ENCODE assay signal across 22 cellular contexts in the genomic region with DNA sequence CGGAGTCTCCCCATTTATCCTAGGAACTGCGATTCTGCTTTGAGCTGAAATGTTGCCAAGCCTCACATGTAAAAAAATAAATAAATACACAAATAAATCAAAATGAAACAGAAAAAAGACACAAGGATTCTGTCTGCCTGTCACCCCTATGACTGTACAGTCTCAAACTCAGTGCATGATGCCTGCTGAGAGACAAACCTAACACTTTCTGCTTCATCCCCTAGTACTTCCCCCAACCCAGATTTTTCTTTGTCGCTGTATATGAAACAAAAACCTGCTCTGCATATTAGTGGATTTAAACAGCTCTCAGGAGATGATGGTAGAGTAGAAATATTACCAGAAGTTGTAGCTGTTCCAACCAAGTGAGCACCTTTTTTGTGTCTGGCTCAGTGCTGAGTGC.
"Had no signal": no experiment of that assay in that cellular context is flagged by ENCODE, and none has a peak within 500 bp of the region (broad histone marks: within the 10 kb centered on the region; RNA-seq: fewer than 3 reads in every experiment).

No MANE protein-coding gene starts in this region.

- H3K4me3 Mint-ChIP-seq: activated CD8-positive, alpha-beta T cell treated with anti-CD3 and anti-CD28 coated beads for 36 hours; activated T-helper 1 cell treated with anti-CD3 and anti-CD28 coated beads, Interleukin-12 subunit alpha, Interleukin-12 subunit beta, Interleukin-2, Interleukin-4 antibody, amounts not matched to agents 30 ng/mL and 10 ng/mL and 1 ng/mL, durations not matched to agents 14 hours and 24 hours and 36 hours; T-helper 17 cell; WTC11 had no signal

- H3K9me3 ChIP-seq: ascending aorta, body of pancreas, MG63 had no signal

- DNase-seq: activated CD4-positive, alpha-beta T cell treated with anti-CD3 and anti-CD28 coated beads for 4 hours; activated CD8-positive, alpha-beta memory T cell treated with anti-CD3 and anti-CD28 coated beads, Interleukin-2, amount 50 U/mL, for 4 hours; activated CD8-positive, alpha-beta T cell treated with anti-CD3 and anti-CD28 coated beads for 36 hours; activated effector memory CD4-positive, alpha-beta T cell treated with Interleukin-2 at 50 U/mL for 16 hours; activated naive CD4-positive, alpha-beta T cell treated with Interleukin-2 at 50 U/mL for 16 hours; amniotic stem cell; body of pancreas; central memory CD4-positive, alpha-beta T cell; cortex of kidney; MG63; MV-4-11; NCI-H1092 treated with DMSO at 0.1 percent for 48 hours; NCI-H1417 treated with DMSO at 0.1 percent for 48 hours; NCI-H1694 treated with DMSO at 0.1 percent for 48 hours; NCI-H2081; NCI-H510A treated with DMSO at 0.1 percent for 48 hours; SIG-M5; T-helper 17 cell; T-helper 9 cell had no signal

- H3K27ac Mint-ChIP-seq: activated CD8-positive, alpha-beta T cell treated with anti-CD3 and anti-CD28 coated beads for 36 hours; activated T-helper 1 cell treated with anti-CD3 and anti-CD28 coated beads, Interleukin-12 subunit alpha, Interleukin-12 subunit beta, Interleukin-2, Interleukin-4 antibody, amounts not matched to agents 30 ng/mL and 10 ng/mL and 1 ng/mL, durations not matched to agents 14 hours and 24 hours and 36 hours; T-helper 17 cell; WTC11 had no signal

- ATAC-seq: activated CD8-positive, alpha-beta T cell treated with anti-CD3 and anti-CD28 coated beads for 36 hours; body of pancreas; T-helper 17 cell; WTC11 had no signal

- H3K4me3 ChIP-seq: ascending aorta, body of pancreas, MG63 had no signal

- H3K4me1 ChIP-seq: ascending aorta, body of pancreas had no signal

- H3K27me3 ChIP-seq: ascending aorta, body of pancreas, MG63 had no signal

- H3K4me1 Mint-ChIP-seq: WTC11 had no signal

- H3K36me3 ChIP-seq: ascending aorta, MG63 had no signal
